In the genomic region with DNA sequence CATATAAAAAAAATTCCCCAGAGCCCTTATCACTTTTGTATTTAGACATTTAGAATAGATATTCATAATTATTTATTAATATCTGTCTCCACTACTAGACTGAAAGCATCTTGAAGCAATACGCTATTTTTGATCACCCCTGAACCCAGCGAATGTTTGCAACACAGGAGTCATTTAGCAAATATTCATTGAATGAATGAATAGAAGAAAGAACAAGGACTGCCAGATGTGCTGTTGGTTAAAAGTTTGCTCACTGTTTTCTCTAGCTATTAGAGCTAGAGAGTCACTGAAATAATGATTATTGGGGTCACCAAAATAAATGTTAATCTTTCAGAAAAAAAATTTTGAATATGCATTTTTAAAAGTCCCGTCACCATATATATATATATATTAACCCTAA, we compare ENCODE assay signal across 8 cellular contexts.
"Had no signal": no experiment of that assay in that cellular context is flagged by ENCODE, and none has a peak within 500 bp of the region (broad histone marks: within the 10 kb centered on the region; RNA-seq: fewer than 3 reads in every experiment).

No MANE protein-coding gene starts in this region.

- H3K4me1 ChIP-seq: HAP-1 had no signal

- H3K9me3 ChIP-seq: HAP-1 had no signal

- H3K36me3 ChIP-seq: HAP-1 had no signal

- H3K4me3 ChIP-seq: HAP-1, K562 had no signal

- DNase-seq: GOT3, H7, HFFc6, IMR-90, KG1 had no signal

- ATAC-seq: HCT116, K562 had no signal
